ENCODE assay signal across 31 cellular contexts in genomic region chr19:50447750-50448149, GRCh38. TPM values are rescaled to one million over a fixed set of nuclear protein-coding genes. Genes with fewer than 3 reads are reported as not detected.
"Had no signal": no experiment of that assay in that cellular context is flagged by ENCODE, and none has a peak within 500 bp of the region (broad histone marks: within the 10 kb centered on the region; RNA-seq: fewer than 3 reads in every experiment).

No MANE protein-coding gene starts in this region.

- H3K27me3 Mint-ChIP-seq: stimulated activated memory B cell treated with anti-CD40 and anti-IgM and Interleukin-4, amounts not matched to agents 10 μg/mL and 1 μg/mL and 100 μg/mL, for 72 hours; stimulated activated naive B cell treated with anti-CD40 and anti-IgM and Interleukin-4, amounts not matched to agents 10 μg/mL and 1 μg/mL and 100 μg/mL, for 72 hours had no signal

- H3K36me3 ChIP-seq: stomach, suprapubic skin, thoracic aorta, tibial artery, tibial nerve, transverse colon, upper lobe of left lung, upper lobe of right lung, uterus, vagina had no signal

- H3K4me1 ChIP-seq: stomach, suprapubic skin, testis, tibial artery, tibial nerve, transverse colon, upper lobe of left lung, upper lobe of right lung, uterus, vagina had no signal

- FAIRE-seq: urothelium cell line had no signal

- H3K27me3 ChIP-seq: testis, upper lobe of left lung, uterus, vagina had no signal

- H3K27ac Mint-ChIP-seq: stimulated activated effector memory CD8-positive, alpha-beta T cell treated with anti-CD3 and anti-CD28 coated beads, Interleukin-12 subunit alpha, Interleukin-12 subunit beta, amount 100 ng/mL, for 72 hours; stimulated activated memory B cell treated with anti-CD40 and anti-IgM and Interleukin-4, amounts not matched to agents 10 μg/mL and 1 μg/mL and 100 μg/mL, for 72 hours; stimulated activated naive B cell treated with anti-CD40 and anti-IgM and Interleukin-4, amounts not matched to agents 10 μg/mL and 1 μg/mL and 100 μg/mL, for 72 hours; stimulated activated naive CD8-positive, alpha-beta T cell treated with anti-CD3 and anti-CD28 coated beads, Interleukin-15, amount 100 ng/mL, for 72 hours; stimulated activated naive CD8-positive, alpha-beta T cell treated with anti-CD3 and anti-CD28 coated beads, Interleukin-15, Interleukin-2, amounts not matched to agents 100 ng/mL and 50 ng/mL, for 24 hours; type B pancreatic cell had no signal

- H3K4me3 ChIP-seq: stomach, suprapubic skin, testis, thoracic aorta, tibial artery, tibial nerve, transverse colon, upper lobe of left lung, upper lobe of right lung, uterus, vagina had no signal

- DNase-seq: stimulated activated CD4-positive, alpha-beta T cell treated with anti-CD3 and anti-CD28 coated beads, Interleukin-2, amount 100 ng/mL, for 48 hours; stimulated activated CD4-positive, alpha-beta T cell treated with anti-CD3 and anti-CD28 coated beads, Interleukin-4, amount 100 ng/mL, for 1 hour; stimulated activated CD4-positive, alpha-beta T cell treated with anti-CD3 and anti-CD28 coated beads, Interleukin-4, amount 100 ng/mL, for 24 hours; stimulated activated CD4-positive, alpha-beta T cell treated with anti-CD3 and anti-CD28 coated beads, Interleukin-4, amount 100 ng/mL, for 4 hours; stimulated activated CD8-positive, alpha-beta memory T cell treated with anti-CD3 and anti-CD28 coated beads, Interleukin-4, amount 100 ng/mL, for 48 hours; stimulated activated naive B cell treated with anti-CD40 and anti-IgM and Interleukin-4, amounts not matched to agents 10 μg/mL and 1 μg/mL and 100 μg/mL, for 72 hours; stimulated activated naive CD4-positive, alpha-beta T cell; stimulated activated naive CD4-positive, alpha-beta T cell treated with Interleukin-2 at 50 U/mL for 16 hours; stimulated activated naive CD8-positive, alpha-beta T cell treated with anti-CD3 and anti-CD28 coated beads, Interleukin-15, amount 100 ng/mL, for 72 hours; stimulated activated naive CD8-positive, alpha-beta T cell treated with anti-CD3 and anti-CD28 coated beads, Interleukin-15, Interleukin-2, amounts not matched to agents 100 U/mL and 50 U/mL, for 24 hours; stomach; substantia nigra; testis; tibial artery; transverse colon; trophoblast cell; upper lobe of left lung; upper lobe of right lung; uterus had no signal

- H3K9me3 ChIP-seq: stomach, suprapubic skin, testis, thoracic aorta, tibial artery, transverse colon, upper lobe of left lung, upper lobe of right lung, uterus, vagina had no signal

- H3K36me3 Mint-ChIP-seq: stimulated activated effector memory CD8-positive, alpha-beta T cell treated with anti-CD3 and anti-CD28 coated beads, Interleukin-12 subunit alpha, Interleukin-12 subunit beta, amount 100 ng/mL, for 72 hours; stimulated activated memory B cell treated with anti-CD40 and anti-IgM and Interleukin-4, amounts not matched to agents 10 μg/mL and 1 μg/mL and 100 μg/mL, for 72 hours; type B pancreatic cell had no signal

- H3K4me3 Mint-ChIP-seq: stimulated activated effector memory CD8-positive, alpha-beta T cell treated with anti-CD3 and anti-CD28 coated beads, Interleukin-12 subunit alpha, Interleukin-12 subunit beta, amount 100 ng/mL, for 72 hours; stimulated activated memory B cell treated with anti-CD40 and anti-IgM and Interleukin-4, amounts not matched to agents 10 μg/mL and 1 μg/mL and 100 μg/mL, for 72 hours; stimulated activated naive B cell treated with anti-CD40 and anti-IgM and Interleukin-4, amounts not matched to agents 10 μg/mL and 1 μg/mL and 100 μg/mL, for 72 hours; stimulated activated naive CD8-positive, alpha-beta T cell treated with anti-CD3 and anti-CD28 coated beads, Interleukin-15, amount 100 ng/mL, for 72 hours; stimulated activated naive CD8-positive, alpha-beta T cell treated with anti-CD3 and anti-CD28 coated beads, Interleukin-15, Interleukin-2, amounts not matched to agents 100 ng/mL and 50 ng/mL, for 24 hours; type B pancreatic cell had no signal

- H3K9me3 Mint-ChIP-seq: stimulated activated effector memory CD8-positive, alpha-beta T cell treated with anti-CD3 and anti-CD28 coated beads, Interleukin-12 subunit alpha, Interleukin-12 subunit beta, amount 100 ng/mL, for 72 hours; stimulated activated naive CD8-positive, alpha-beta T cell treated with anti-CD3 and anti-CD28 coated beads, Interleukin-15, amount 100 ng/mL, for 72 hours; stimulated activated naive CD8-positive, alpha-beta T cell treated with anti-CD3 and anti-CD28 coated beads, Interleukin-15, Interleukin-2, amounts not matched to agents 100 ng/mL and 50 ng/mL, for 24 hours; type B pancreatic cell had no signal

- H3K27ac ChIP-seq: stomach, suprapubic skin, testis, thoracic aorta, tibial artery, tibial nerve, transverse colon, upper lobe of left lung, upper lobe of right lung, uterus, vagina had no signal

- ATAC-seq: stimulated activated effector memory CD8-positive, alpha-beta T cell treated with anti-CD3 and anti-CD28 coated beads, Interleukin-12 subunit alpha, Interleukin-12 subunit beta, amount 100 ng/mL, for 72 hours; stimulated activated memory B cell treated with anti-CD40 and anti-IgM and Interleukin-4, amounts not matched to agents 10 μg/mL and 1 μg/mL and 100 μg/mL, for 72 hours; stimulated activated naive B cell treated with anti-CD40 and anti-IgM and Interleukin-4, amounts not matched to agents 10 μg/mL and 1 μg/mL and 100 μg/mL, for 72 hours; stimulated activated naive CD8-positive, alpha-beta T cell treated with anti-CD3 and anti-CD28 coated beads, Interleukin-15, amount 100 ng/mL, for 72 hours; stimulated activated naive CD8-positive, alpha-beta T cell treated with anti-CD3 and anti-CD28 coated beads, Interleukin-15, Interleukin-2, amounts not matched to agents 100 U/mL and 50 U/mL, for 24 hours; upper lobe of right lung had no signal

- H3K4me1 Mint-ChIP-seq: stimulated activated effector memory CD8-positive, alpha-beta T cell treated with anti-CD3 and anti-CD28 coated beads, Interleukin-12 subunit alpha, Interleukin-12 subunit beta, amount 100 ng/mL, for 72 hours; stimulated activated memory B cell treated with anti-CD40 and anti-IgM and Interleukin-4, amounts not matched to agents 10 μg/mL and 1 μg/mL and 100 μg/mL, for 72 hours; stimulated activated naive CD8-positive, alpha-beta T cell treated with anti-CD3 and anti-CD28 coated beads, Interleukin-15, amount 100 ng/mL, for 72 hours had no signal

RNA-seq across cellular contexts. Expression of gene MYBPC2, which starts 15.1 kb away (rescaled TPM):
- total RNA-seq: stomach, subcutaneous adipose tissue, vagina had no signal

RNA-seq across cellular contexts. Expression of gene GARIN5A, which starts 28.9 kb away (rescaled TPM):
- total RNA-seq: subcutaneous adipose tissue, tibial nerve, urinary bladder, vagina had no signal

RNA-seq across cellular contexts. Expression of gene SPIB, which starts 29.0 kb away (rescaled TPM):
- total RNA-seq: subcutaneous adipose tissue, suprapubic skin, temporal lobe, thoracic aorta, vagina had no signal
